1 cellular context compared by ENCODE assay signal in genomic region chr11:102622258-102622657, GRCh38.
A peak's percentile ranks its signal among the peaks of the same experiment; 100 is the strongest.
TF ChIP-seq lines count a peak whose summit lies in the region.

No MANE protein-coding gene starts in this region.

TF ChIP-seq in HepG2, 621 proteins besides CTCF, POLR2A, EP300 and RAD21 (continued from another document and continues in another):
- TF ChIP-seq, protein P1, sequence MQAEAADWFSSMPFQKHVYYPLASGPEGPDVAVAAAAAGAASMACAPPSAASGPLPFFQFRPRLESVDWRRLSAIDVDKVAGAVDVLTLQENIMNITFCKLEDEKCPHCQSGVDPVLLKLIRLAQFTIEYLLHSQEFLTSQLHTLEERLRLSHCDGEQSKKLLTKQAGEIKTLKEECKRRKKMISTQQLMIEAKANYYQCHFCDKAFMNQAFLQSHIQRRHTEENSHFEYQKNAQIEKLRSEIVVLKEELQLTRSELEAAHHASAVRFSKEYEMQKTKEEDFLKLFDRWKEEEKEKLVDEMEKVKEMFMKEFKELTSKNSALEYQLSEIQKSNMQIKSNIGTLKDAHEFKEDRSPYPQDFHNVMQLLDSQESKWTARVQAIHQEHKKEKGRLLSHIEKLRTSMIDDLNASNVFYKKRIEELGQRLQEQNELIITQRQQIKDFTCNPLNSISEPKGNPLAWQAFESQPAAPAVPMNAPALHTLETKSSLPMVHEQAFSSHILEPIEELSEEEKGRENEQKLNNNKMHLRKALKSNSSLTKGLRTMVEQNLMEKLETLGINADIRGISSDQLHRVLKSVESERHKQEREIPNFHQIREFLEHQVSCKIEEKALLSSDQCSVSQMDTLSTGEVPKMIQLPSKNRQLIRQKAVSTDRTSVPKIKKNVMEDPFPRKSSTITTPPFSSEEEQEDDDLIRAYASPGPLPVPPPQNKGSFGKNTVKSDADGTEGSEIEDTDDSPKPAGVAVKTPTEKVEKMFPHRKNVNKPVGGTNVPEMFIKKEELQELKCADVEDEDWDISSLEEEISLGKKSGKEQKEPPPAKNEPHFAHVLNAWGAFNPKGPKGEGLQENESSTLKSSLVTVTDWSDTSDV (CRISPR knock-in tag; IDR thresholded peaks at IDR 0.05) = no peak
- TF ChIP-seq ZNF224 (CRISPR knock-in tag; IDR thresholded peaks at IDR 0.05) (no peak), NFE2L2 (IDR thresholded peaks at IDR 0.05; ENCODE audit: low read length) (no peak), EZH2 (conservative IDR thresholded peaks at IDR 0.05; ENCODE audit: low read depth, low read length) (no peak), MLLT10 (CRISPR knock-in tag; IDR thresholded peaks at IDR 0.05) (no peak), MXD1 (CRISPR knock-in tag; IDR thresholded peaks at IDR 0.05) (no peak), ZNF558 (CRISPR knock-in tag; IDR thresholded peaks at IDR 0.05; ENCODE audit: borderline replicate concordance) (no peak), GFI1 (CRISPR knock-in tag; IDR thresholded peaks at IDR 0.05; ENCODE audit: borderline replicate concordance) (no peak), KMT2B (CRISPR knock-in tag; IDR thresholded peaks at IDR 0.05) (no peak), ZMYM2 (CRISPR knock-in tag; IDR thresholded peaks at IDR 0.05) (no peak), ZNF282 (IDR thresholded peaks at IDR 0.05; ENCODE audit: partially characterized antibody) (no peak), ZFP62 (CRISPR knock-in tag; IDR thresholded peaks at IDR 0.05) (no peak), ZNF343 (CRISPR knock-in tag; IDR thresholded peaks at IDR 0.05) (no peak), POLR2AphosphoS5 (IDR thresholded peaks at IDR 0.05; ENCODE audit: low read depth, low read length) (no peak), NR1H2 (CRISPR knock-in tag; IDR thresholded peaks at IDR 0.05; ENCODE audit: borderline replicate concordance, low read depth) (no peak), ZNF263 (CRISPR knock-in tag; IDR thresholded peaks at IDR 0.05) (no peak), ARNT (IDR thresholded peaks at IDR 0.05) (no peak), DMAP1 (CRISPR knock-in tag; IDR thresholded peaks at IDR 0.05) (0 out of 2 replicates have a peak, but pooled peaks have one; percentile 39), ZBTB49 (CRISPR knock-in tag; IDR thresholded peaks at IDR 0.05; ENCODE audit: borderline replicate concordance) (no peak), TEAD3 (CRISPR knock-in tag; optimal IDR thresholded peaks at IDR 0.05; ENCODE audit: borderline replicate concordance) (peak; percentile 96), MED1 (CRISPR knock-in tag; IDR thresholded peaks at IDR 0.05) (peak; percentile 58), ZNF674 (CRISPR knock-in tag; IDR thresholded peaks at IDR 0.05; ENCODE audit: low read depth) (no peak), ZNF800 (CRISPR knock-in tag; IDR thresholded peaks at IDR 0.05) (no peak), PLRG1 (conservative IDR thresholded peaks at IDR 0.05) (no peak), KMT2A (CRISPR knock-in tag; IDR thresholded peaks at IDR 0.05) (no peak), ZFP37 (CRISPR knock-in tag; IDR thresholded peaks at IDR 0.05; ENCODE audit: borderline replicate concordance) (no peak), SAP130 (CRISPR knock-in tag; IDR thresholded peaks at IDR 0.05; ENCODE audit: low read depth) (peak; percentile 33), NRL (CRISPR knock-in tag; IDR thresholded peaks at IDR 0.05; ENCODE audit: borderline replicate concordance) (no peak), ZFP1 (CRISPR knock-in tag; IDR thresholded peaks at IDR 0.05) (no peak), POLR2AphosphoS2 (IDR thresholded peaks at IDR 0.05; ENCODE audit: low read depth, low read length) (no peak), ZNF678 (CRISPR knock-in tag; IDR thresholded peaks at IDR 0.05) (no peak), HNRNPLL (IDR thresholded peaks at IDR 0.05; ENCODE audit: low read depth, low read length, poor library complexity, severe bottlenecking) (no peak), IKZF4 (CRISPR knock-in tag; IDR thresholded peaks at IDR 0.05; ENCODE audit: borderline replicate concordance, low read depth, not compliant biosample characterization) (no peak), ZNF709 (CRISPR knock-in tag; IDR thresholded peaks at IDR 0.05) (no peak), ZNF605 (CRISPR knock-in tag; IDR thresholded peaks at IDR 0.05) (no peak), KLF9 (CRISPR knock-in tag; IDR thresholded peaks at IDR 0.05; ENCODE audit: low read depth) (no peak), ZNF570 (CRISPR knock-in tag; IDR thresholded peaks at IDR 0.05; ENCODE audit: borderline replicate concordance) (no peak), ZBTB25 (CRISPR knock-in tag; IDR thresholded peaks at IDR 0.05) (no peak), ZMYM4 (CRISPR knock-in tag; IDR thresholded peaks at IDR 0.05) (peak; percentile 90), ATRX (CRISPR knock-in tag; IDR thresholded peaks at IDR 0.05; ENCODE audit: borderline replicate concordance) (no peak), SIX4 (CRISPR knock-in tag; IDR thresholded peaks at IDR 0.05) (peak; percentile 57)
- TF ChIP-seq, protein P2, sequence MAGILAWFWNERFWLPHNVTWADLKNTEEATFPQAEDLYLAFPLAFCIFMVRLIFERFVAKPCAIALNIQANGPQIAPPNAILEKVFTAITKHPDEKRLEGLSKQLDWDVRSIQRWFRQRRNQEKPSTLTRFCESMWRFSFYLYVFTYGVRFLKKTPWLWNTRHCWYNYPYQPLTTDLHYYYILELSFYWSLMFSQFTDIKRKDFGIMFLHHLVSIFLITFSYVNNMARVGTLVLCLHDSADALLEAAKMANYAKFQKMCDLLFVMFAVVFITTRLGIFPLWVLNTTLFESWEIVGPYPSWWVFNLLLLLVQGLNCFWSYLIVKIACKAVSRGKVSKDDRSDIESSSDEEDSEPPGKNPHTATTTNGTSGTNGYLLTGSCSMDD (CRISPR knock-in tag; IDR thresholded peaks at IDR 0.05) = no peak
- TF ChIP-seq, protein P3, sequence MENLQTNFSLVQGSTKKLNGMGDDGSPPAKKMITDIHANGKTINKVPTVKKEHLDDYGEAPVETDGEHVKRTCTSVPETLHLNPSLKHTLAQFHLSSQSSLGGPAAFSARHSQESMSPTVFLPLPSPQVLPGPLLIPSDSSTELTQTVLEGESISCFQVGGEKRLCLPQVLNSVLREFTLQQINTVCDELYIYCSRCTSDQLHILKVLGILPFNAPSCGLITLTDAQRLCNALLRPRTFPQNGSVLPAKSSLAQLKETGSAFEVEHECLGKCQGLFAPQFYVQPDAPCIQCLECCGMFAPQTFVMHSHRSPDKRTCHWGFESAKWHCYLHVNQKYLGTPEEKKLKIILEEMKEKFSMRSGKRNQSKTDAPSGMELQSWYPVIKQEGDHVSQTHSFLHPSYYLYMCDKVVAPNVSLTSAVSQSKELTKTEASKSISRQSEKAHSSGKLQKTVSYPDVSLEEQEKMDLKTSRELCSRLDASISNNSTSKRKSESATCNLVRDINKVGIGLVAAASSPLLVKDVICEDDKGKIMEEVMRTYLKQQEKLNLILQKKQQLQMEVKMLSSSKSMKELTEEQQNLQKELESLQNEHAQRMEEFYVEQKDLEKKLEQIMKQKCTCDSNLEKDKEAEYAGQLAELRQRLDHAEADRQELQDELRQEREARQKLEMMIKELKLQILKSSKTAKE (CRISPR knock-in tag; IDR thresholded peaks at IDR 0.05; ENCODE audit: borderline replicate concordance) = 0 out of 2 replicates have a peak, but pooled peaks have one; percentile 36
- TF ChIP-seq, protein P4, sequence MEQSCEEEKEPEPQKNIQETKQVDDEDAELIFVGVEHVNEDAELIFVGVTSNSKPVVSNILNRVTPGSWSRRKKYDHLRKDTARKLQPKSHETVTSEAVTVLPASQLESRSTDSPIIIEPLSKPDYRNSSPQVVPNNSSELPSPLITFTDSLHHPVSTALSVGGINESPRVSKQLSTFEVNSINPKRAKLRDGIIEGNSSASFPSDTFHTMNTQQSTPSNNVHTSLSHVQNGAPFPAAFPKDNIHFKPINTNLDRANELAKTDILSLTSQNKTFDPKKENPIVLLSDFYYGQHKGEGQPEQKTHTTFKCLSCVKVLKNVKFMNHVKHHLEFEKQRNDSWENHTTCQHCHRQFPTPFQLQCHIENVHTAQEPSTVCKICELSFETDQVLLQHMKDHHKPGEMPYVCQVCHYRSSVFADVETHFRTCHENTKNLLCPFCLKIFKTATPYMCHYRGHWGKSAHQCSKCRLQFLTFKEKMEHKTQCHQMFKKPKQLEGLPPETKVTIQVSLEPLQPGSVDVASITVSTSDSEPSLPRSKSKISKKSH (CRISPR knock-in tag; IDR thresholded peaks at IDR 0.05; ENCODE audit: borderline replicate concordance) = no peak
- TF ChIP-seq, protein P5, sequence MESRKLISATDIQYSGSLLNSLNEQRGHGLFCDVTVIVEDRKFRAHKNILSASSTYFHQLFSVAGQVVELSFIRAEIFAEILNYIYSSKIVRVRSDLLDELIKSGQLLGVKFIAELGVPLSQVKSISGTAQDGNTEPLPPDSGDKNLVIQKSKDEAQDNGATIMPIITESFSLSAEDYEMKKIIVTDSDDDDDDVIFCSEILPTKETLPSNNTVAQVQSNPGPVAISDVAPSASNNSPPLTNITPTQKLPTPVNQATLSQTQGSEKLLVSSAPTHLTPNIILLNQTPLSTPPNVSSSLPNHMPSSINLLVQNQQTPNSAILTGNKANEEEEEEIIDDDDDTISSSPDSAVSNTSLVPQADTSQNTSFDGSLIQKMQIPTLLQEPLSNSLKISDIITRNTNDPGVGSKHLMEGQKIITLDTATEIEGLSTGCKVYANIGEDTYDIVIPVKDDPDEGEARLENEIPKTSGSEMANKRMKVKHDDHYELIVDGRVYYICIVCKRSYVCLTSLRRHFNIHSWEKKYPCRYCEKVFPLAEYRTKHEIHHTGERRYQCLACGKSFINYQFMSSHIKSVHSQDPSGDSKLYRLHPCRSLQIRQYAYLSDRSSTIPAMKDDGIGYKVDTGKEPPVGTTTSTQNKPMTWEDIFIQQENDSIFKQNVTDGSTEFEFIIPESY (CRISPR knock-in tag; IDR thresholded peaks at IDR 0.05) = no peak
- TF ChIP-seq, protein P6, sequence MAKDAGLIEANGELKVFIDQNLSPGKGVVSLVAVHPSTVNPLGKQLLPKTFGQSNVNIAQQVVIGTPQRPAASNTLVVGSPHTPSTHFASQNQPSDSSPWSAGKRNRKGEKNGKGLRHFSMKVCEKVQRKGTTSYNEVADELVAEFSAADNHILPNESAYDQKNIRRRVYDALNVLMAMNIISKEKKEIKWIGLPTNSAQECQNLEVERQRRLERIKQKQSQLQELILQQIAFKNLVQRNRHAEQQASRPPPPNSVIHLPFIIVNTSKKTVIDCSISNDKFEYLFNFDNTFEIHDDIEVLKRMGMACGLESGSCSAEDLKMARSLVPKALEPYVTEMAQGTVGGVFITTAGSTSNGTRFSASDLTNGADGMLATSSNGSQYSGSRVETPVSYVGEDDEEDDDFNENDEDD (CRISPR knock-in tag; IDR thresholded peaks at IDR 0.05; ENCODE audit: borderline replicate concordance) = no peak
- TF ChIP-seq, protein P7, sequence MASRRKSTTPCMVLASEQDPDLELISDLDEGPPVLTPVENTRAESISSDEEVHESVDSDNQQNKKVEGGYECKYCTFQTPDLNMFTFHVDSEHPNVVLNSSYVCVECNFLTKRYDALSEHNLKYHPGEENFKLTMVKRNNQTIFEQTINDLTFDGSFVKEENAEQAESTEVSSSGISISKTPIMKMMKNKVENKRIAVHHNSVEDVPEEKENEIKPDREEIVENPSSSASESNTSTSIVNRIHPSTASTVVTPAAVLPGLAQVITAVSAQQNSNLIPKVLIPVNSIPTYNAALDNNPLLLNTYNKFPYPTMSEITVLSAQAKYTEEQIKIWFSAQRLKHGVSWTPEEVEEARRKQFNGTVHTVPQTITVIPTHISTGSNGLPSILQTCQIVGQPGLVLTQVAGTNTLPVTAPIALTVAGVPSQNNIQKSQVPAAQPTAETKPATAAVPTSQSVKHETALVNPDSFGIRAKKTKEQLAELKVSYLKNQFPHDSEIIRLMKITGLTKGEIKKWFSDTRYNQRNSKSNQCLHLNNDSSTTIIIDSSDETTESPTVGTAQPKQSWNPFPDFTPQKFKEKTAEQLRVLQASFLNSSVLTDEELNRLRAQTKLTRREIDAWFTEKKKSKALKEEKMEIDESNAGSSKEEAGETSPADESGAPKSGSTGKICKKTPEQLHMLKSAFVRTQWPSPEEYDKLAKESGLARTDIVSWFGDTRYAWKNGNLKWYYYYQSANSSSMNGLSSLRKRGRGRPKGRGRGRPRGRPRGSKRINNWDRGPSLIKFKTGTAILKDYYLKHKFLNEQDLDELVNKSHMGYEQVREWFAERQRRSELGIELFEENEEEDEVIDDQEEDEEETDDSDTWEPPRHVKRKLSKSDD (CRISPR knock-in tag; IDR thresholded peaks at IDR 0.05; ENCODE audit: low read depth) = no peak
